In the genomic region with DNA sequence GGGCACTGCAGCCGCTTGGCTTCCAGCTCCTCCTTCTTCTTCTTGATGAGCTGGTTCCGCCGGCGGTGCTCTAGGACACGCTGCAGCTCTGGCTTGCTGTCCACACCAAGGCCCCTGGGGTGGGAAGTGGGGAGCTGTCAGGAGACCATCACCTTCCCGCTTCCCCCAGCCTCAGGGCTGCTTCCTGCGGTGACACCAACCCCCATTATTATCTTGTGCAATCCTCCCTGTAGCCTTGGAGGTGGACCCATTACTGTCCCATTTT, we compare ENCODE assay signal across 26 cellular contexts. TPM values are rescaled to one million over a fixed set of nuclear protein-coding genes. Genes with fewer than 3 reads are reported as not detected.
"Had no signal": no experiment of that assay in that cellular context is flagged by ENCODE, and none has a peak within 500 bp of the region (broad histone marks: within the 10 kb centered on the region; RNA-seq: fewer than 3 reads in every experiment).

No MANE protein-coding gene starts in this region.

- H3K9me3 Mint-ChIP-seq: activated naive CD4-positive, alpha-beta T cell treated with anti-CD3 and anti-CD28 coated beads for 36 hours; activated naive CD8-positive, alpha-beta T cell treated with anti-CD3 and anti-CD28 coated beads for 36 hours; activated T-helper 1 cell treated with anti-CD3 and anti-CD28 coated beads, Interleukin-12 subunit alpha, Interleukin-12 subunit beta, Interleukin-2, Interleukin-4 antibody, amounts not matched to agents 30 ng/mL and 10 ng/mL and 1 ng/mL, durations not matched to agents 14 hours and 24 hours and 36 hours had no signal

- H3K27me3 Mint-ChIP-seq: activated naive CD8-positive, alpha-beta T cell treated with anti-CD3 and anti-CD28 coated beads for 36 hours had no signal

- ATAC-seq: activated CD4-positive, CD25-positive, alpha-beta regulatory T cell treated with anti-CD3 and anti-CD28 coated beads, Interleukin-2, amount 50 U/mL, for 24 hours; activated CD8-positive, alpha-beta T cell treated with anti-CD3 and anti-CD28 coated beads, Interleukin-2, amount 10 ng/mL, durations not matched to agents 7 days and 5 days; K562; Panc1; Right ventricle myocardium inferior had no signal

- H3K36me3 ChIP-seq: brain microvascular endothelial cell, cardiac muscle cell, SJCRH30 had no signal

- H3K9me3 ChIP-seq: SJCRH30, SK-N-SH had no signal

- H3K9ac ChIP-seq: SK-N-SH had no signal

- H3K36me3 Mint-ChIP-seq: activated naive CD8-positive, alpha-beta T cell treated with anti-CD3 and anti-CD28 coated beads for 36 hours had no signal

- DNase-seq: activated CD4-positive, alpha-beta T cell treated with anti-CD3 and anti-CD28 coated beads for 4 hours; activated CD8-positive, alpha-beta T cell treated with anti-CD3 and anti-CD28 coated beads, Interleukin-2, amount 10 ng/mL, durations not matched to agents 7 days and 5 days; activated gamma-delta T cell; activated naive CD4-positive, alpha-beta T cell treated with anti-CD3 and anti-CD28 coated beads for 36 hours; activated naive CD8-positive, alpha-beta T cell treated with anti-CD3 and anti-CD28 coated beads for 36 hours; brain microvascular endothelial cell; Kasumi-1; NCI-H1105 treated with DMSO at 0.1 percent for 48 hours; NCI-H1436 treated with DMSO at 0.1 percent for 48 hours; NCI-H187; NCI-H2081; NCI-H510A treated with DMSO at 0.1 percent for 48 hours; NCI-H69; NK-92 treated with Interleukin-12 subunit alpha and Interleukin-12 subunit beta, amount 100 ng/mL, for 24 hours; OCI-M1; RPMI8226; SJCRH30; SK-N-SH; SW 1271 had no signal

- H3K4me1 ChIP-seq: SJCRH30 had no signal

- H3K4me3 ChIP-seq: cardiac muscle cell, K562, SJCRH30 had no signal

- H3K27ac Mint-ChIP-seq: activated CD8-positive, alpha-beta T cell treated with anti-CD3 and anti-CD28 coated beads, Interleukin-2, amount 10 ng/mL, durations not matched to agents 7 days and 5 days; activated naive CD4-positive, alpha-beta T cell treated with anti-CD3 and anti-CD28 coated beads for 36 hours; activated naive CD8-positive, alpha-beta T cell treated with anti-CD3 and anti-CD28 coated beads for 36 hours; activated T-helper 1 cell treated with anti-CD3 and anti-CD28 coated beads, Interleukin-12 subunit alpha, Interleukin-12 subunit beta, Interleukin-2, Interleukin-4 antibody, amounts not matched to agents 30 ng/mL and 10 ng/mL and 1 ng/mL, durations not matched to agents 14 hours and 24 hours and 36 hours had no signal

- H3K27ac ChIP-seq: brain microvascular endothelial cell, cardiac muscle cell, SJCRH30 had no signal

- H3K4me3 Mint-ChIP-seq: activated CD8-positive, alpha-beta T cell treated with anti-CD3 and anti-CD28 coated beads, Interleukin-2, amount 10 ng/mL, durations not matched to agents 7 days and 5 days; activated naive CD4-positive, alpha-beta T cell treated with anti-CD3 and anti-CD28 coated beads for 36 hours; activated naive CD8-positive, alpha-beta T cell treated with anti-CD3 and anti-CD28 coated beads for 36 hours; activated T-helper 1 cell treated with anti-CD3 and anti-CD28 coated beads, Interleukin-12 subunit alpha, Interleukin-12 subunit beta, Interleukin-2, Interleukin-4 antibody, amounts not matched to agents 30 ng/mL and 10 ng/mL and 1 ng/mL, durations not matched to agents 14 hours and 24 hours and 36 hours had no signal

- H3K27me3 ChIP-seq: brain microvascular endothelial cell, cardiac muscle cell, SJCRH30 had no signal

RNA-seq across cellular contexts. Expression of gene FAM107A, which starts 10.0 kb away (rescaled TPM):
- total RNA-seq: activated CD8-positive, alpha-beta T cell treated with anti-CD3 and anti-CD28 coated beads, Interleukin-2, amount 10 ng/mL, durations not matched to agents 7 days and 5 days; activated naive CD4-positive, alpha-beta T cell treated with anti-CD3 and anti-CD28 coated beads for 36 hours; activated naive CD8-positive, alpha-beta T cell treated with anti-CD3 and anti-CD28 coated beads for 36 hours; activated T-helper 1 cell treated with anti-CD3 and anti-CD28 coated beads, Interleukin-12 subunit alpha, Interleukin-12 subunit beta, Interleukin-2, Interleukin-4 antibody, amounts not matched to agents 30 ng/mL and 10 ng/mL and 1 ng/mL, durations not matched to agents 14 hours and 24 hours and 36 hours; cardiac muscle cell; T-helper 1 cell treated with Interleukin-12 subunit alpha and Interleukin-12 subunit beta and Interleukin-4 antibody, amounts not matched to agents 30 ng/mL and 1 ng/mL, for 36 hours had no signal
- polyA plus RNA-seq: cardiac muscle cell, K562 had no signal

RNA-seq across cellular contexts. Expression of gene ACOX2, which starts 30.2 kb away (rescaled TPM):
- total RNA-seq: activated CD8-positive, alpha-beta T cell treated with anti-CD3 and anti-CD28 coated beads, Interleukin-2, amount 10 ng/mL, durations not matched to agents 7 days and 5 days; activated naive CD4-positive, alpha-beta T cell treated with anti-CD3 and anti-CD28 coated beads for 36 hours; activated naive CD8-positive, alpha-beta T cell treated with anti-CD3 and anti-CD28 coated beads for 36 hours; activated T-helper 1 cell treated with anti-CD3 and anti-CD28 coated beads, Interleukin-12 subunit alpha, Interleukin-12 subunit beta, Interleukin-2, Interleukin-4 antibody, amounts not matched to agents 30 ng/mL and 10 ng/mL and 1 ng/mL, durations not matched to agents 14 hours and 24 hours and 36 hours; K562; T-helper 1 cell treated with Interleukin-12 subunit alpha and Interleukin-12 subunit beta and Interleukin-4 antibody, amounts not matched to agents 30 ng/mL and 1 ng/mL, for 36 hours had no signal
